22 cellular contexts compared by ENCODE assay signal in genomic region chr4:62170235-62170634, GRCh38.
"Had no signal": no experiment of that assay in that cellular context is flagged by ENCODE, and none has a peak within 500 bp of the region (broad histone marks: within the 10 kb centered on the region; RNA-seq: fewer than 3 reads in every experiment).

No MANE protein-coding gene starts in this region.

- ATAC-seq: foreskin keratinocyte, gastroesophageal sphincter, heart left ventricle, left lung, left ventricle myocardium superior, lower lobe of right lung, mucosa of descending colon had no signal

- H3K4me1 ChIP-seq: esophagus muscularis mucosa, foreskin keratinocyte, gastroesophageal sphincter, left lung, lower lobe of right lung had no signal

- H3K27me3 Mint-ChIP-seq: naive B cell had no signal

- H3K27ac Mint-ChIP-seq: immature natural killer cell, mesothelial cell of epicardium, naive B cell had no signal

- H3K79me2 ChIP-seq: hepatocyte had no signal

- H3K27ac ChIP-seq: coronary artery, dorsolateral prefrontal cortex, esophagus muscularis mucosa, foreskin keratinocyte, gastroesophageal sphincter, heart left ventricle, hepatocyte, left lung, lower lobe of right lung had no signal

- H3K4me2 ChIP-seq: hepatocyte had no signal

- H3K36me3 ChIP-seq: esophagus muscularis mucosa, gastroesophageal sphincter, left lung, lower lobe of right lung had no signal

- H2AFZ ChIP-seq: hepatocyte had no signal

- DNase-seq: dermis blood vessel endothelial cell; dorsolateral prefrontal cortex; effector CD4-positive, alpha-beta T cell; effector memory CD4-positive, alpha-beta T cell; foreskin keratinocyte; heart left ventricle; hypothalamus; immature natural killer cell; islet precursor cell; kidney; kidney glomerular epithelial cell; left lung; left ventricle myocardium superior; lower lobe of right lung; mesenchymal stem cell; mucosa of descending colon; naive B cell had no signal

- H3K36me3 Mint-ChIP-seq: immature natural killer cell, naive B cell had no signal

- H3K4me1 Mint-ChIP-seq: immature natural killer cell, mesothelial cell of epicardium, naive B cell had no signal

- H3K4me3 ChIP-seq: coronary artery, dorsolateral prefrontal cortex, esophagus muscularis mucosa, gastroesophageal sphincter, heart left ventricle, hepatocyte, left lung, lower lobe of right lung, mucosa of descending colon had no signal

- H3K4me3 Mint-ChIP-seq: immature natural killer cell, mesothelial cell of epicardium, naive B cell had no signal

- H3K27me3 ChIP-seq: esophagus muscularis mucosa, foreskin keratinocyte, gastroesophageal sphincter, heart left ventricle, hepatocyte, left lung had no signal

- H3K9me3 ChIP-seq: esophagus muscularis mucosa, gastroesophageal sphincter, left lung, lower lobe of right lung, mucosa of descending colon had no signal
